ENCODE assay signal across 18 cellular contexts in genomic region chr4:6383019-6383404, GRCh38.
"Had no signal": no experiment of that assay in that cellular context is flagged by ENCODE, and none has a peak within 500 bp of the region (broad histone marks: within the 10 kb centered on the region; RNA-seq: fewer than 3 reads in every experiment).

No MANE protein-coding gene starts in this region.

- ATAC-seq: activated CD4-positive, CD25-positive, alpha-beta regulatory T cell treated with anti-CD3 and anti-CD28 coated beads, Interleukin-2, amount 50 U/mL, for 24 hours; activated CD8-positive, alpha-beta memory T cell treated with anti-CD3 and anti-CD28 coated beads, Interleukin-2, amount 10 ng/mL, durations not matched to agents 7 days and 5 days; activated CD8-positive, alpha-beta T cell treated with anti-CD3 and anti-CD28 coated beads for 36 hours; natural killer cell had no signal

- DNase-seq: activated CD4-positive, alpha-beta T cell treated with anti-CD3 and anti-CD28 coated beads, Interleukin-2, amount 10 ng/mL, durations not matched to agents 7 days and 5 days; activated CD8-positive, alpha-beta memory T cell treated with anti-CD3 and anti-CD28 coated beads, Interleukin-2, amount 10 ng/mL, durations not matched to agents 7 days and 5 days; activated CD8-positive, alpha-beta T cell treated with anti-CD3 and anti-CD28 coated beads for 36 hours; activated effector memory CD4-positive, alpha-beta T cell treated with anti-CD3 and anti-CD28 coated beads, Interleukin-2, amount 50 U/mL, for 16 hours; activated naive CD4-positive, alpha-beta T cell treated with anti-CD3 and anti-CD28 coated beads, Interleukin-2, amount 10 ng/mL, durations not matched to agents 7 days and 5 days; activated T-cell treated with anti-CD3 and anti-CD28 coated beads for 4 hours; cortex of kidney; foreskin fibroblast; natural killer cell; sigmoid colon; SK-N-SH; stimulated activated CD4-positive, alpha-beta T cell treated with anti-CD3 and anti-CD28 coated beads, Interleukin-4, amount 100 ng/mL, for 1 hour; stimulated activated naive CD4-positive, alpha-beta T cell had no signal

- H3K36me3 ChIP-seq: ascending aorta, sigmoid colon, thoracic aorta had no signal

- H3K27me3 ChIP-seq: ascending aorta had no signal

- H3K4me1 ChIP-seq: ascending aorta, parathyroid adenoma, sigmoid colon had no signal

- H3K4me3 ChIP-seq: ascending aorta, sigmoid colon, smooth muscle cell, thoracic aorta had no signal

- H3K27ac ChIP-seq: ascending aorta, parathyroid adenoma, sigmoid colon, thoracic aorta had no signal

- H3K9me3 ChIP-seq: ascending aorta, sigmoid colon, SK-N-SH, thoracic aorta had no signal
